8 cellular contexts compared by ENCODE assay signal in the genomic region with DNA sequence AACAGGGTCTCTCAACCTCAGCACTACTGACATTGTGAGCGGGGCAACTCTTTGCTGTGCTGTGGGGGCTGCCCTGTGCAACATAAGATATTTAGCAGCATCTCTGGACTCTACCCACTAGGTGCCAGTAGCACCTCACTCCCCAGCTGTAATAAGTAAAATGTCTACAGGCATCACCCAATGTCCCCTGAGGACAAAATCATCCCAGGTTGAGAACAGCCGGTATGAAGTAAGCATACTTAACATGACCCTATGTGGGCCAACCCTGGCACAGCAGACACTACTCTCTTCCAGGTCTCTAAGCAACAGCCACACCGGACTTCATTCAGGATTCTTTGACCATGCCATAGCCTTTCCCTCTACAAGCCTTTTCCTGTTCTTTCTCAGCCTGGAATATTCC. TPM values are rescaled to one million over a fixed set of nuclear protein-coding genes. Genes with fewer than 3 reads are reported as not detected.
DNase-seq lines count a peak whose midpoint lies in the region; ATAC-seq, FAIRE-seq and TF ChIP-seq lines count a peak whose summit lies in the region.

No MANE protein-coding gene starts in this region.

- TF ChIP-seq POLR2A in K562 (conservative IDR thresholded peaks at IDR 0.05) (no peak), GM18505 (IDR thresholded peaks at IDR 0.05; ENCODE audit: borderline replicate concordance, extremely low read depth, insufficient read depth, insufficient read length) (no peak)

- TF ChIP-seq RAD21 in K562 (CRISPR knock-in tag; conservative IDR thresholded peaks at IDR 0.05 in 1 of 2, IDR thresholded peaks at IDR 0.05 in 1 of 2): peak in 1 of 2 experiments; percentile 57; a peak in 2 of 4 replicates

- POLR2A ChIA-PET in K562 (lab: Yijun Ruan, JAX): interaction anchor here (0.6 kb wide), 1 partner anchor 11 kb away, joined by 3 read pairs; a partner anchor contains a TSS

- no peak for TF ChIP-seq EP300 in K562 (IDR thresholded peaks at IDR 0.05; ENCODE audit: low read length)

- H3K27me3 ChIP-seq in K562 (ENCODE audit: control insufficient read depth in 2 of 2, insufficient read depth in 2 of 2, low read length in 2 of 2) (peaks cover 7 to 18% of the 10 kb centered on the region in 2 experiments; a peak in 4 of 5 replicates), lower lobe of right lung (ENCODE audit: low read depth) (no peaks in the 10 kb centered on the region)

- H3K9me3 ChIP-seq in K562 (replicated peaks; ENCODE audit: control insufficient read depth, insufficient read depth, low read depth, low read length) (no peaks in the 10 kb centered on the region), lower lobe of right lung (no peaks in the 10 kb centered on the region)

- TF ChIP-seq CTCF in K562 (IDR thresholded peaks at IDR 0.05 in 2 of 3, conservative IDR thresholded peaks at IDR 0.05 in 1 of 3; ENCODE audit: insufficient read depth in 2 of 3, low read depth in 1 of 3, low read length in 3 of 3) (peak; percentile 42 to 63 (median 49); a peak in 5 of 6 replicates), lower lobe of right lung (IDR thresholded peaks at IDR 0.05) (peak; percentile 44)

- no peak overlapping the region for H3K4me3 ChIP-seq in K562
- no peak overlapping the region for H3K4me3 ChIP-seq in lower lobe of right lung

- CTCF ChIA-PET in K562 (lab: Yijun Ruan, JAX; ENCODE audit: low intra/inter-chr PET ratio): interaction anchor here (1.1 to 1.3 kb wide), 2 partner anchors 51 to 705 kb away, joined by 3 to 4 read pairs; no protein-coding TSS in a partner anchor

- no peaks in the 10 kb centered on the region; the same call in 1 of the 2 replicates for H4K20me1 ChIP-seq in K562 (replicated peaks; ENCODE audit: control insufficient read depth, insufficient read depth, low read length)

- H3K36me3 ChIP-seq in K562 (ENCODE audit: control insufficient read depth, insufficient read depth, low read length) (no peaks in the 10 kb centered on the region), lower lobe of right lung (no peaks in the 10 kb centered on the region)

- peak; percentile 57 for DNase-seq in D341Med (ENCODE audit: low spot score)
- DNase-seq in NCI-H2171 (lab: John Stamatoyannopoulos, UW): peak; percentile 25
- DNase-seq in K562 (ENCODE audit: extremely low read depth in 1 of 4, low spot score in 3 of 4): peak in 1 of 4 experiments; percentile 32
- DNase-seq in lower lobe of right lung: no peak
- DNase-seq in ecto neural progenitor cell (ENCODE audit: low spot score): no peak

- intact Hi-C loops in K562 (cut with micrococcal nuclease) (loop anchor here (1.0 to 10.0 kb wide), 5 partner anchors 37 to 1197 kb away; no protein-coding TSS in a partner anchor), lower lobe of right lung (cut with DNase I) (no loop called here)

- H3K27ac ChIP-seq in K562 (ENCODE audit: extremely low read depth, low read depth, low read length) (no peak overlapping the region), lower lobe of right lung (no peak overlapping the region)

- FAIRE-seq in K562 (lab: Jason Lieb, UNC): no peak

- H3K9ac ChIP-seq in K562 (ENCODE audit: insufficient read depth in 1 of 2, low read depth in 2 of 2, low read length in 2 of 2): no peak overlapping the region

- H3K79me2 ChIP-seq in K562 (ENCODE audit: control insufficient read depth, insufficient read depth, low read length): no peaks in the 10 kb centered on the region

- WGBS in K562 (ENCODE audit: insufficient coverage, low coverage, missing lambda C conversion rate): 0% methylated on average over 3 of the region's 3 CpGs

- H3K4me1 ChIP-seq in K562 (replicated peaks in 1 of 2; ENCODE audit: control insufficient read depth in 2 of 2, insufficient read depth in 2 of 2, low read length in 2 of 2): peaks cover 0 to 5% of the 10 kb centered on the region in 2 experiments; a peak in 2 of 5 replicates
- H3K4me1 ChIP-seq in lower lobe of right lung: peaks cover 22% of the 10 kb centered on the region

- H3K4me2 ChIP-seq in K562 (ENCODE audit: insufficient read depth, low read length): no peak overlapping the region

- no peaks in the 10 kb centered on the region for H3K9me1 ChIP-seq in K562 (ENCODE audit: control insufficient read depth, insufficient read depth, low read length)

- H2AFZ ChIP-seq in K562 (ENCODE audit: low read depth, low read length): no peak overlapping the region

- no TSS peak for BruUV-seq in K562 (replicated peaks; lab: Mats Ljungman, UMichigan)

- in situ Hi-C loops in K562 (cut with MboI): no loop called here

- ATAC-seq in GM18907 (IDR thresholded peaks at IDR 0.05; ENCODE audit: unreplicated experiment): peak; percentile 59
- peak; percentile 55 for ATAC-seq in K562
- peak in 1 of 2 donors; percentile 7 for ATAC-seq in lower lobe of right lung
- no peak for ATAC-seq in GM18505 (IDR thresholded peaks at IDR 0.05; ENCODE audit: unreplicated experiment)
- ATAC-seq in HG02571 (IDR thresholded peaks at IDR 0.05; ENCODE audit: unreplicated experiment): no peak

TF ChIP-seq in K562, 482 proteins besides CTCF, POLR2A, EP300 and RAD21:
- TF ChIP-seq BRD9 (IDR thresholded peaks at IDR 0.05; ENCODE audit: low read depth, partially characterized antibody): no peak
- TF ChIP-seq, protein P1, sequence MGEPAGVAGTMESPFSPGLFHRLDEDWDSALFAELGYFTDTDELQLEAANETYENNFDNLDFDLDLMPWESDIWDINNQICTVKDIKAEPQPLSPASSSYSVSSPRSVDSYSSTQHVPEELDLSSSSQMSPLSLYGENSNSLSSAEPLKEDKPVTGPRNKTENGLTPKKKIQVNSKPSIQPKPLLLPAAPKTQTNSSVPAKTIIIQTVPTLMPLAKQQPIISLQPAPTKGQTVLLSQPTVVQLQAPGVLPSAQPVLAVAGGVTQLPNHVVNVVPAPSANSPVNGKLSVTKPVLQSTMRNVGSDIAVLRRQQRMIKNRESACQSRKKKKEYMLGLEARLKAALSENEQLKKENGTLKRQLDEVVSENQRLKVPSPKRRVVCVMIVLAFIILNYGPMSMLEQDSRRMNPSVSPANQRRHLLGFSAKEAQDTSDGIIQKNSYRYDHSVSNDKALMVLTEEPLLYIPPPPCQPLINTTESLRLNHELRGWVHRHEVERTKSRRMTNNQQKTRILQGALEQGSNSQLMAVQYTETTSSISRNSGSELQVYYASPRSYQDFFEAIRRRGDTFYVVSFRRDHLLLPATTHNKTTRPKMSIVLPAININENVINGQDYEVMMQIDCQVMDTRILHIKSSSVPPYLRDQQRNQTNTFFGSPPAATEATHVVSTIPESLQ (CRISPR knock-in tag; IDR thresholded peaks at IDR 0.05): no peak
- no peak for TF ChIP-seq CEBPB (tag; IDR thresholded peaks at IDR 0.05)
- peak; percentile 38; the same call in 1 of the 2 replicates for TF ChIP-seq SMC3 (conservative IDR thresholded peaks at IDR 0.05; ENCODE audit: insufficient read depth, low read depth, low read length)
- no peak for TF ChIP-seq ZNF23 (CRISPR knock-in tag; IDR thresholded peaks at IDR 0.05)

RNA-seq across cellular contexts. Expression of a gene that starts 10.5 kb away (rescaled TPM):
- total RNA-seq in K562 (2011; cell fraction: chromatin; rRNA removed; ENCODE audit: low replicate concordance): 32.7 and 49.5 TPM in 2 replicates
- 34.0 and 43.0 TPM in 2 replicates for total RNA-seq in K562 (2011; cell fraction: nucleolus; rRNA removed)
- total RNA-seq in K562 (2011; cell fraction: nucleoplasm; rRNA removed): 49.1 and 50.4 TPM in 2 replicates
- total RNA-seq in K562 (2014; rRNA removed) (38.7 and 49.1 TPM in 2 replicates), K562 (2014; rRNA removed; fragmentation: Illumina TruSeq; extraction: Trizol) (82.0 and 94.3 TPM in 2 replicates), K562 (2015; rRNA removed; fragmentation: Illumina TruSeq; extraction: Trizol) (84.7 and 92.7 TPM in 2 replicates), K562 (2021) (55.0 and 61.0 TPM in 2 replicates), lower lobe of right lung (79.3 TPM)
- polyA plus RNA-seq in K562 (2011; rRNA removed) (59.5 and 74.6 TPM in 2 replicates), K562 (2014; fragmentation: Illumina TruSeq; extraction: Trizol) (80.0 and 84.6 TPM in 2 replicates), K562 (2014; fragmentation: Nextera tagmentation; extraction: Ambion mirVana) (100 to 1,000 TPM; 108 to 115 TPM), K562 (2014; rRNA removed) (96.7 and 112 TPM in 2 replicates)
- polyA plus RNA-seq in K562 (2011; cell fraction: cytosol; rRNA removed): 37.7 and 87.4 TPM in 2 replicates
- polyA plus RNA-seq in K562 (2011; cell fraction: nucleus; rRNA removed): 13.9 and 28.1 TPM in 2 replicates
- 62.4 and 77.5 TPM in 2 replicates for polyA plus RNA-seq in K562 (2012)
- 23.9 and 27.1 TPM in 2 replicates for polyA minus RNA-seq in K562 (2011; rRNA and poly(A)+ RNA removed)
- 14.1 and 16.5 TPM in 2 replicates for polyA minus RNA-seq in K562 (2011; cell fraction: cytosol; rRNA and poly(A)+ RNA removed)
- 11.4 and 23.4 TPM in 2 replicates for polyA minus RNA-seq in K562 (2011; cell fraction: nucleus; rRNA and poly(A)+ RNA removed)

Comparison
In these comparisons a context has a peak if more than half of its experiments do, and no peak if none do; other contexts are left out.
1. DNase-seq: peak in D341Med (single experiment) and NCI-H2171 (single experiment); none in lower lobe of right lung (single experiment) and ecto neural progenitor cell (single experiment).
2. ATAC-seq: peak in GM18907 (single experiment) and K562 (single experiment); none in GM18505 (single experiment) and HG02571 (single experiment).